Comparison of ENCODE assay signal across 8 cellular contexts in the genomic region with DNA sequence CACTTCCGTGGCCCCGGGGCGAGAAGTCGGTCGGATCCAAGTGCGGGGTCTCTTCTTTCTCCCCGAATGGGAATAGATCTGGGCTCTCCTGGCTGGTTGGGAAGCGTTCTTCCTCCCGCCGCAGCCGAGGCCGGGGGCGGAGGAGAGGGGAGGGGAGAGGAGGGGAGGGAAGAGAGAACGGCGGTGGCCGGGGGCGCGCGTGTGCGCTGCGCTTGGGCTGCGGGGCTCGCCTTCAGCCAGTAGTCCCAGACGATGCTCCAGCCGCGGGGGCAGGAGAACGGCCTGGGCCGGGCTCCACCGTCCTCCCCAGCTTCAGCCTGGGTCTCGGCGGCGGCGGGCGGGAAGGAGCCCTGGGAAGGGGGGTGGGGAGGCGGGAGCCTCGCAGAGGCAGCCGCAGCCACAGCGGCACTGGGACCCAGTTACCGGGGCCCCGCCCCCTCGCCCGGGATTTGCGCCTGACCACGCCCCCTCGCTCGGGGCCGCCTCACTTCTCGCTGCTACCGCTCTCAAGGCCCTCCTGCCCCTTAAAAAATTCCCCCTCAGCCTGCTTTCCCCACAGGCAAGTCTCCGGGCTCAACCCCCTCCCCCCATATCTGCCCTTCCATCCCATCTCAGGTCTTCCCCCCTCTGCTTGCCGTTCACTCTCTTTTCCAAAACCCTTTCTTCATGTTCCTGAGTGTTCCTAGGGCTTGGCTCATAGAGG. TPM values are rescaled to one million over a fixed set of nuclear protein-coding genes. Genes with fewer than 3 reads are reported as not detected.
DNase-seq lines count a peak whose midpoint lies in the region; ATAC-seq and TF ChIP-seq lines count a peak whose summit lies in the region.

A gene (minus strand): TSS at position 421 of the 703 bp plus-strand sequence. CDS start 802 bp downstream, outside the sequence.

- H4K20me1 ChIP-seq in DOHH2 (ENCODE audit: control insufficient read depth, insufficient read depth, low read depth, low read length) = no peaks in the 10 kb centered on the region

- H3K4me2 ChIP-seq in DOHH2 (ENCODE audit: low read length) = peak within 1 kb of the TSS; percentile 58

- H3K36me3 ChIP-seq in DOHH2 (ENCODE audit: control insufficient read depth, low read length) (no peaks in the 10 kb centered on the region), kidney epithelial cell (ENCODE audit: control insufficient read depth, insufficient read depth, low read length) (no peaks in the 10 kb centered on the region)

- H3K9me2 ChIP-seq in DOHH2 (replicated peaks; ENCODE audit: control insufficient read depth, low read length) = no peaks in the 10 kb centered on the region

- H3K4me3 ChIP-seq in DOHH2 (ENCODE audit: low read length) (peak within 1 kb of the TSS; percentile 47), choroid plexus epithelial cell (ENCODE audit: low read depth, low read length) (peak within 1 kb of the TSS; percentile 67), kidney epithelial cell (ENCODE audit: low read depth, low read length) (peak within 1 kb of the TSS; percentile 56)

- peak; percentile 22 for DNase-seq in NCI-H128 (lab: John Stamatoyannopoulos, UW; ENCODE audit: unreplicated experiment)
- DNase-seq in choroid plexus epithelial cell (ENCODE audit: low read depth) = peak; percentile 51
- no peak for DNase-seq in kidney epithelial cell (ENCODE audit: low read depth)
- DNase-seq in stimulated activated CD4-positive, alpha-beta T cell treated with anti-CD3 and anti-CD28 coated beads, Interleukin-15, amount 100 ng/mL, for 1 hour (ENCODE audit: low read depth in 1 of 2, low spot score in 1 of 2) = peak; percentile 1 to 42

- H3K4me1 ChIP-seq in DOHH2 (ENCODE audit: control insufficient read depth, low read length) = no peaks in the 10 kb centered on the region

- no peak within 1 kb of the TSS for H3K27ac ChIP-seq in DOHH2 (ENCODE audit: low read depth, low read length)
- peak within 1 kb of the TSS; percentile 8; the same call in 1 of the 2 replicates for H3K27ac ChIP-seq in VCaP

- H3K79me2 ChIP-seq in DOHH2 (ENCODE audit: control insufficient read depth, low read length) = no peaks in the 10 kb centered on the region

- H3F3A ChIP-seq in DOHH2 (ENCODE audit: control insufficient read depth, insufficient read depth) = no peaks in the 10 kb centered on the region

- ATAC-seq in HG03175 (IDR thresholded peaks at IDR 0.05; ENCODE audit: unreplicated experiment) (no peak), HG03457 (IDR thresholded peaks at IDR 0.05; ENCODE audit: unreplicated experiment) (no peak)

- no peaks in the 10 kb centered on the region for H3K9me3 ChIP-seq in DOHH2 (ENCODE audit: control insufficient read depth, insufficient read depth, low read length)

- no peak for TF ChIP-seq CTCF in DOHH2 (IDR thresholded peaks at IDR 0.05; ENCODE audit: low read depth, low read length, poor library complexity, severe bottlenecking)
- no peak for TF ChIP-seq CTCF in VCaP (conservative IDR thresholded peaks at IDR 0.05)
- no peak for TF ChIP-seq CTCF in choroid plexus epithelial cell (conservative IDR thresholded peaks at IDR 0.05; ENCODE audit: low read depth, low read length)
- no peak for TF ChIP-seq CTCF in kidney epithelial cell (IDR thresholded peaks at IDR 0.05; ENCODE audit: insufficient read depth, low read length, poor library complexity, severe bottlenecking)

- H3K27me3 ChIP-seq in DOHH2 (ENCODE audit: control insufficient read depth, low read length) = peaks cover 10% of the 10 kb centered on the region
- H3K27me3 ChIP-seq in kidney epithelial cell (ENCODE audit: control insufficient read depth, insufficient read depth, low read length) = no peaks in the 10 kb centered on the region

RNA-seq across cellular contexts. Expression of the gene that starts here (rescaled TPM):
- total RNA-seq in kidney epithelial cell = 11.8 and 13.0 TPM in 2 replicates
